In genomic region chr10:111600772-111601171, GRCh38 we compare ENCODE assay signal across 17 cellular contexts.
DNase-seq lines count a peak whose midpoint lies in the region; ATAC-seq, FAIRE-seq and TF ChIP-seq lines count a peak whose summit lies in the region.
"Had no signal": no experiment of that assay in that cellular context is flagged by ENCODE, and none has a peak within 500 bp of the region (broad histone marks: within the 10 kb centered on the region; RNA-seq: fewer than 3 reads in every experiment).

No MANE protein-coding gene starts in this region.

- TF ChIP-seq POLR2A in vagina (IDR thresholded peaks at IDR 0.05) = no peak

- TF ChIP-seq CTCF in pancreas (IDR thresholded peaks at IDR 0.05) (no peak), vagina (IDR thresholded peaks at IDR 0.05) (no peak)

- peak; percentile 60 to 89 (median 77) for ATAC-seq in pancreas
- no peak for ATAC-seq in GM21717 (IDR thresholded peaks at IDR 0.05; ENCODE audit: unreplicated experiment)
- no peak for ATAC-seq in HG03097 (IDR thresholded peaks at IDR 0.05; ENCODE audit: low FRiP score, unreplicated experiment)
- ATAC-seq: activated CD8-positive, alpha-beta T cell treated with anti-CD3 and anti-CD28 coated beads for 36 hours; activated T-cell treated with anti-CD3 and anti-CD28 coated beads, Interleukin-2, amount 50 U/mL, for 4 hours had no signal

- no peaks in the 10 kb centered on the region for H3K4me1 ChIP-seq in pancreas
- no peaks in the 10 kb centered on the region for H3K4me1 ChIP-seq in vagina
- H3K4me1 ChIP-seq: BLaER1, tibial artery had no signal

- H3K27ac ChIP-seq in pancreas (no peak overlapping the region), vagina (no peak overlapping the region)
- H3K27ac ChIP-seq: BLaER1, RWPE1, spleen, tibial artery had no signal

- H3K36me3 ChIP-seq in pancreas (no peaks in the 10 kb centered on the region), vagina (no peaks in the 10 kb centered on the region)
- H3K36me3 ChIP-seq: BLaER1, spleen, tibial artery had no signal

- intact Hi-C loops in pancreas (cut with DNase I) = no loop called here
- intact Hi-C loops in vagina (cut with DNase I) = no loop called here

- H3K9me3 ChIP-seq in pancreas (no peaks in the 10 kb centered on the region), vagina (no peaks in the 10 kb centered on the region)
- H3K9me3 ChIP-seq: BLaER1, spleen, tibial artery had no signal

- H3K4me3 ChIP-seq in pancreas (no peak overlapping the region), vagina (no peak overlapping the region)
- H3K4me3 ChIP-seq: BLaER1, spleen, tibial artery had no signal

- no peak for FAIRE-seq in pancreas (lab: Jason Lieb, UNC)
- FAIRE-seq: bronchial epithelial cell had no signal

- H3K27me3 ChIP-seq in pancreas (no peaks in the 10 kb centered on the region), vagina (no peaks in the 10 kb centered on the region)
- H3K27me3 ChIP-seq: BLaER1, spleen, tibial artery had no signal

- peak; percentile 65 for DNase-seq in NCI-H345 (lab: John Stamatoyannopoulos, UW)
- peak; percentile 21 for DNase-seq in astrocyte of the hippocampus (ENCODE audit: low read depth, low spot score)
- DNase-seq in inferior parietal cortex (ENCODE audit: extremely low spot score) = peak; percentile 37
- DNase-seq in pancreas = peak; percentile 39 to 82 (median 55)
- DNase-seq in vagina (ENCODE audit: extremely low spot score in 2 of 2) = no peak
- DNase-seq: activated CD8-positive, alpha-beta T cell treated with anti-CD3 and anti-CD28 coated beads for 36 hours; activated T-cell treated with anti-CD3 and anti-CD28 coated beads, Interleukin-2, amount 50 U/mL, for 4 hours; effector CD4-positive, alpha-beta T cell; KBM-7; spleen; T-helper 1 cell; tibial artery had no signal

- 33 to 46% methylated on average over 3 of the region's 3 CpGs for WGBS in pancreas, 2 donors

Comparison
In these comparisons a context has a peak if more than half of its experiments do, and no peak if none do; other contexts are left out.
1. DNase-seq: peak in NCI-H345 (single experiment), astrocyte of the hippocampus (single experiment), inferior parietal cortex (single experiment) and pancreas (6 of 6); none in vagina (0 of 2).
2. ATAC-seq: peak in pancreas (4 of 4); none in GM21717 (single experiment) and HG03097 (single experiment).